28 cellular contexts compared by ENCODE assay signal in the genomic region with DNA sequence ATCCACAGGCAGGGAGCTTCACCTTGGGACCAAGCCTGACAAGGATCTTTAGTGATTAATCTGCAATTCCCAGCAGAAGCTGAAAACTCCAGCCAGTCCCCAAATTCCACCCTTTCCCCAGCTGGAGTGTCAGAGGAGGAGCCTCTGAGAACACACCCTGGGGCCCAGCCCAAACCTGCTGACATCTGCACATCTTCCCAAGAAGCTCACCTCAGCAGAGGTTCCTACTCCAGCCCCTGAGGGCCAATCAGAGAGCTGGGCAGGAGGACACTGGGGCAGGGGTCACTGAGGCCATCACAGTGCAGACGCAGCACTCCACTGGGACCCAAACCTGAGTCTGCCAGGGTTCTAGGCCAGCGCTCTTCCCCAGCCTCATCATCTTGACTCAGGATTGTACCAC. TPM values are rescaled to one million over a fixed set of nuclear protein-coding genes. Genes with fewer than 3 reads are reported as not detected.
DNase-seq lines count a peak whose midpoint lies in the region; ATAC-seq, FAIRE-seq and TF ChIP-seq lines count a peak whose summit lies in the region.
"Had no signal": no experiment of that assay in that cellular context is flagged by ENCODE, and none has a peak within 500 bp of the region (broad histone marks: within the 10 kb centered on the region; RNA-seq: fewer than 3 reads in every experiment).

No MANE protein-coding gene starts in this region.

- no peak overlapping the region for H3K56ac ChIP-seq in H1 (replicated peaks; ENCODE audit: insufficient read length, low read depth, low read length)

- peak overlapping the region; percentile 49; the same call in 1 of the 2 replicates for H2AFZ ChIP-seq in KMS-11 (ENCODE audit: low read depth)
- H2AFZ ChIP-seq in H1 (ENCODE audit: low read length): 0 out of 2 replicates have a peak overlapping the region, but pooled peaks have one; percentile 2

- H3K4ac ChIP-seq in H1 (replicated peaks; ENCODE audit: insufficient read length, low read depth, low read length): no peak overlapping the region

- no peak overlapping the region for H3K4me2 ChIP-seq in A549
- H3K4me2 ChIP-seq in KMS-11: peak overlapping the region; percentile 76; the same call in 1 of the 2 replicates
- H3K4me2 ChIP-seq in H1 (ENCODE audit: insufficient read depth in 1 of 2, low read depth in 2 of 2, low read length in 2 of 2): no peak overlapping the region
- H3K4me2 ChIP-seq: BLaER1 had no signal

- H2BK20ac ChIP-seq in H1 (ENCODE audit: low read length): no peak overlapping the region

- no peak overlapping the region for H3K14ac ChIP-seq in H1 (ENCODE audit: insufficient read length)

- CTCF ChIA-PET in A549 (lab: Yijun Ruan, JAX) (interaction anchor here (0.8 to 2.8 kb wide), 5 partner anchors 8 to 200 kb away, joined by 3 to 9 read pairs (median 5); no protein-coding TSS in a partner anchor), H1 (lab: Charles Lee; ENCODE audit: partially characterized antibody) (interaction anchor here (0.8 to 3.5 kb wide), 9 partner anchors 14 to 93 kb away, joined by 3 to 20 read pairs (median 4); no protein-coding TSS in a partner anchor)

- H4K5ac ChIP-seq in H1 (ENCODE audit: insufficient read length, low read depth, low read length): no peak overlapping the region

- ATAC-seq in A549: no peak
- ATAC-seq in HG02623 (IDR thresholded peaks at IDR 0.05; ENCODE audit: unreplicated experiment): no peak

- TF ChIP-seq POLR2A in A549 (IDR thresholded peaks at IDR 0.05; ENCODE audit: low read length) (no peak), H1 (IDR thresholded peaks at IDR 0.05; ENCODE audit: control extremely low read depth in 1 of 2, low read depth in 2 of 2, low read length in 2 of 2) (no peak)

- H3K4me1 ChIP-seq in A549 (no peaks in the 10 kb centered on the region), KMS-11 (ENCODE audit: low read depth, poor library complexity, severe bottlenecking) (peaks cover 61% of the 10 kb centered on the region), H1 (replicated peaks in 1 of 4; ENCODE audit: control insufficient read depth in 3 of 4, insufficient read depth in 4 of 4, low read length in 3 of 4) (peaks cover 0 to 2% (median 0%) of the 10 kb centered on the region in 4 experiments; a peak in 1 of 7 replicates)
- H3K4me1 ChIP-seq: BE2C had no signal

- TF ChIP-seq CTCF in A549 (IDR thresholded peaks at IDR 0.05): no peak
- no peak for TF ChIP-seq CTCF in KMS-11 (conservative IDR thresholded peaks at IDR 0.05; ENCODE audit: low read depth, low read length)
- TF ChIP-seq CTCF in H1 (IDR thresholded peaks at IDR 0.05; ENCODE audit: control extremely low read depth in 1 of 3, insufficient read depth in 1 of 3, low read depth in 1 of 3, low read length in 3 of 3): no peak

- H4K8ac ChIP-seq in H1 (ENCODE audit: extremely low read depth, insufficient read depth, low read length): 0 out of 2 replicates have a peak overlapping the region, but pooled peaks have one; percentile 14

- TF ChIP-seq RAD21 in A549 (conservative IDR thresholded peaks at IDR 0.05 in 1 of 2, IDR thresholded peaks at IDR 0.05 in 1 of 2) (no peak), H1 (IDR thresholded peaks at IDR 0.05 in 1 of 2, conservative IDR thresholded peaks at IDR 0.05 in 1 of 2; ENCODE audit: low read depth in 2 of 2, low read length in 2 of 2) (no peak)

- no peak overlapping the region for H2AK5ac ChIP-seq in H1 (ENCODE audit: low read depth, low read length)

- no peak overlapping the region; the same call in 1 of the 2 replicates for H3K18ac ChIP-seq in H1 (ENCODE audit: extremely low read depth, low read length)

- no peak overlapping the region for H2BK12ac ChIP-seq in H1 (ENCODE audit: low read depth, low read length)

- H3K9ac ChIP-seq in KMS-11 (peak overlapping the region; percentile 23; the same call in 1 of the 2 replicates), H1 (replicated peaks in 1 of 4; ENCODE audit: extremely low read depth in 1 of 4, low read depth in 3 of 4, low read length in 3 of 4) (no peak overlapping the region)
- H3K9ac ChIP-seq: BLaER1 had no signal

- no peak overlapping the region for H3K27ac ChIP-seq in A549
- H3K27ac ChIP-seq in KMS-11: peak overlapping the region; percentile 77
- H3K27ac ChIP-seq in H1 (ENCODE audit: low read depth, low read length): no peak overlapping the region
- H3K27ac ChIP-seq: BLaER1 had no signal

- H4K20me1 ChIP-seq in KMS-11 (ENCODE audit: insufficient read depth) (no peaks in the 10 kb centered on the region), H1 (replicated peaks in 1 of 2; ENCODE audit: control insufficient read depth in 1 of 2, insufficient read depth in 2 of 2, low read length in 2 of 2) (no peaks in the 10 kb centered on the region)
- H4K20me1 ChIP-seq: BLaER1 had no signal

- DNase-seq in A549 (ENCODE audit: low read depth in 1 of 2, low spot score in 1 of 2) (no peak), ELF-1 (ENCODE audit: low read depth, low spot score) (peak; percentile 58), H1 (ENCODE audit: low read depth in 1 of 2, low spot score in 2 of 2) (no peak), amniotic stem cell (lab: John Stamatoyannopoulos, UW) (no peak), AML-193 (lab: John Stamatoyannopoulos, UW) (no peak)
- DNase-seq in stimulated activated CD4-positive, alpha-beta T cell treated with anti-CD3 and anti-CD28 coated beads, Interleukin-2, amount 100 ng/mL, for 48 hours: no peak
- DNase-seq: 8988T; BE2C; C1 segment of cervical spinal cord; CD4-positive, alpha-beta memory T cell; CD4-positive, CD25-positive, alpha-beta regulatory T cell; COR-L47; DMS 273 treated with DMSO at 0.1 percent for 48 hours; DMS153; DMS53; DMS79; DND-41; EL; GF-D8 had no signal

- H3K36me3 ChIP-seq in KMS-11 (ENCODE audit: insufficient read depth) (no peaks in the 10 kb centered on the region), H1 (ENCODE audit: control insufficient read depth in 2 of 4, insufficient read depth in 4 of 4, low read length in 3 of 4) (no peaks in the 10 kb centered on the region)
- H3K36me3 ChIP-seq: BLaER1 had no signal

- 94% methylated on average over 2 of the region's 2 CpGs for WGBS in A549 (ENCODE audit: missing lambda C conversion rate)
- WGBS in H1 (ENCODE audit: extremely low coverage in 1 of 2, insufficient coverage in 1 of 2, insufficient read length in 1 of 2, insufficient replicate concordance in 2 of 2, low coverage in 1 of 2, low lambda C conversion rate in 2 of 2, missing lambda C conversion rate in 1 of 2), 2 experiments: 95% methylated on average over 2 of the region's 2 CpGs; no CpG with 5 or more reads in 1 of the 2 experiments

- no peak overlapping the region for H3K23ac ChIP-seq in H1 (ENCODE audit: insufficient read length)

- H2BK5ac ChIP-seq in H1 (ENCODE audit: low read depth, low read length): no peak overlapping the region

- no peak overlapping the region for H4K91ac ChIP-seq in H1 (replicated peaks; ENCODE audit: insufficient read length, low read length)

- POLR2A ChIA-PET in A549 (lab: Yijun Ruan, JAX) (no interaction called here), H1 (lab: Charles Lee; ENCODE audit: partially characterized antibody) (no interaction called here)

- no peak overlapping the region for H3K4me3 ChIP-seq in A549
- H3K4me3 ChIP-seq in KMS-11 (IDR thresholded peaks at IDR 0.05; ENCODE audit: insufficient read depth, low read depth, low read length): no peak overlapping the region
- H3K4me3 ChIP-seq in H1 (ENCODE audit: extremely low read depth in 1 of 4, insufficient read depth in 2 of 4, low read depth in 3 of 4, low read length in 4 of 4): no peak overlapping the region
- H3K4me3 ChIP-seq: BLaER1 had no signal

- H2BK15ac ChIP-seq in H1 (ENCODE audit: low read length): no peak overlapping the region

- FAIRE-seq in A549 (lab: Jason Lieb, UNC): no peak
- FAIRE-seq in H1 (lab: Jason Lieb, UNC): no peak
- FAIRE-seq: A204.1, G401.6, GM12891, GM19239 had no signal

- no peaks in the 10 kb centered on the region for H3K79me1 ChIP-seq in H1 (ENCODE audit: low read depth, low read length)

- no peak overlapping the region for H2BK120ac ChIP-seq in H1 (replicated peaks; ENCODE audit: low read depth, low read length)

- H3K9me3 ChIP-seq in A549 (no peaks in the 10 kb centered on the region), H1 (ENCODE audit: insufficient read depth in 2 of 2, low read depth in 1 of 2, low read length in 1 of 2) (no peaks in the 10 kb centered on the region)
- H3K9me3 ChIP-seq: BE2C, BLaER1 had no signal

- H3K27me3 ChIP-seq in KMS-11 (ENCODE audit: insufficient read depth, low read depth) (no peaks in the 10 kb centered on the region), H1 (replicated peaks in 1 of 4; ENCODE audit: control insufficient read depth in 3 of 4, extremely low read depth in 1 of 4, insufficient read depth in 3 of 4, low read length in 3 of 4) (no peaks in the 10 kb centered on the region; a peak in 1 of 7 replicates)
- H3K27me3 ChIP-seq: BE2C, BLaER1 had no signal

- H3K79me2 ChIP-seq in KMS-11 (ENCODE audit: insufficient read depth, low read depth) (no peaks in the 10 kb centered on the region), H1 (ENCODE audit: control insufficient read depth in 1 of 2, insufficient read depth in 2 of 2, low read length in 2 of 2) (no peaks in the 10 kb centered on the region)

- TF ChIP-seq EP300 in A549 (IDR thresholded peaks at IDR 0.05) (no peak), H1 (IDR thresholded peaks at IDR 0.05; ENCODE audit: borderline replicate concordance in 1 of 2, low read depth in 2 of 2, low read length in 2 of 2) (no peak)

- no peaks in the 10 kb centered on the region for H3K23me2 ChIP-seq in H1 (ENCODE audit: low read depth, low read length)

TF ChIP-seq in A549, 52 proteins besides CTCF, POLR2A, EP300 and RAD21:
- TF ChIP-seq GATA3 (IDR thresholded peaks at IDR 0.05; ENCODE audit: borderline replicate concordance) (no peak), MAFK (IDR thresholded peaks at IDR 0.05; ENCODE audit: partially characterized antibody) (peak; percentile 66)

TF ChIP-seq in H1, 55 proteins besides CTCF, POLR2A, EP300 and RAD21 (continues in another document):
- TF ChIP-seq KDM5A (IDR thresholded peaks at IDR 0.05; ENCODE audit: low read length) (no peak), KDM1A (IDR thresholded peaks at IDR 0.05; ENCODE audit: borderline replicate concordance, low read length) (no peak)

RNA-seq across cellular contexts. Expression of a gene that starts 44.9 kb away (rescaled TPM):
- polyA plus RNA-seq in A549 (2011; rRNA removed): 0.12 and 0.39 TPM in 2 replicates
- polyA plus RNA-seq in A549 (2012; cell fraction: cytosol; rRNA removed): 0.19 and 0.45 TPM in 2 replicates
- 0.11 and 0.29 TPM in 2 replicates for polyA plus RNA-seq in A549 (2012; cell fraction: nucleus; rRNA removed)
- 0.15 to 0.23 TPM (median 0.21 TPM) in 3 replicates for polyA plus RNA-seq in A549 (2017; fragmentation: RNase III; extraction: RNeasy Plus Mini Kit Qiagen cat#74134 plus additional on column Dnase treatment)
- 0.10 TPM in 1 of 2 replicates, not detected in the other for polyA minus RNA-seq in A549 (2011; rRNA and poly(A)+ RNA removed)
- not detected in 2 replicates for total RNA-seq in H1 (2021; fragmentation: NEBNext Ultra II Directional; extraction: Animal tissue kit (Norgen Biotek cat#: 25700))
- not detected in 2 replicates for polyA plus RNA-seq in H1 (2011; rRNA removed)
- 0.09 TPM for polyA plus RNA-seq in H1 (2011; cell fraction: cytosol; rRNA removed)
- polyA plus RNA-seq in H1 (2011; cell fraction: nucleus; rRNA removed): 0.03 TPM
- polyA plus RNA-seq in H1 (2012, experiment 1 of 2): not detected in 4 replicates
- polyA plus RNA-seq in H1 (2012, experiment 2 of 2): not detected
- under 0.01 TPM for polyA plus RNA-seq in H1 (2013, experiment 1 of 2)
- 0.02 TPM for polyA plus RNA-seq in H1 (2013, experiment 2 of 2)
- polyA minus RNA-seq in H1 (2011; rRNA and poly(A)+ RNA removed): not detected in 2 replicates
- polyA minus RNA-seq in H1 (2011; cell fraction: cytosol; rRNA and poly(A)+ RNA removed): not detected
- not detected for polyA minus RNA-seq in H1 (2011; cell fraction: nucleus; rRNA and poly(A)+ RNA removed)
- total RNA-seq: CD4-positive, alpha-beta memory T cell; CD4-positive, CD25-positive, alpha-beta regulatory T cell; CD8-positive, alpha-beta memory T cell had no signal
- polyA plus RNA-seq: CD14-positive monocyte; CD4-positive, alpha-beta memory T cell; CD4-positive, CD25-positive, alpha-beta regulatory T cell; CD8-positive, alpha-beta memory T cell had no signal
